ENCODE assay signal across 33 cellular contexts in genomic region chr3:130865537-130865936, GRCh38.
"Had no signal": no experiment of that assay in that cellular context is flagged by ENCODE, and none has a peak within 500 bp of the region (broad histone marks: within the 10 kb centered on the region; RNA-seq: fewer than 3 reads in every experiment).

No MANE protein-coding gene starts in this region.

- H3K36me3 ChIP-seq: adrenal gland, ascending aorta, brain microvascular endothelial cell, breast epithelium, cardiac muscle cell had no signal

- ATAC-seq: activated naive CD4-positive, alpha-beta T cell treated with anti-CD3 and anti-CD28 coated beads, Interleukin-2, amount 50 U/mL, for 72 hours; activated naive CD8-positive, alpha-beta T cell treated with anti-CD3 and anti-CD28 coated beads, Interleukin-2, amount 50 U/mL, for 24 hours; activated T-cell treated with anti-CD3 and anti-CD28 coated beads, Interleukin-2, amount 50 U/mL, for 4 hours; activated T-cell treated with anti-CD3 and anti-CD28 coated beads, Interleukin-2, amount 50 U/mL, for 72 hours; activated T-helper 17 cell treated with anti-CD3 and anti-CD28 coated beads, Interleukin-2, amount 50 U/mL, for 72 hours; body of pancreas had no signal

- H3K4me1 ChIP-seq: adrenal gland, ascending aorta, body of pancreas, breast epithelium had no signal

- FAIRE-seq: astrocyte, bronchial epithelial cell had no signal

- DNase-seq: activated effector memory CD4-positive, alpha-beta T cell treated with anti-CD3 and anti-CD28 coated beads, Interleukin-2, amount 50 U/mL, for 16 hours; activated effector memory CD4-positive, alpha-beta T cell treated with Interleukin-2 at 50 U/mL for 16 hours; activated gamma-delta T cell; activated gamma-delta T cell treated with Interleukin-2 at 50 U/mL for 16 hours; activated naive CD4-positive, alpha-beta T cell; activated naive CD4-positive, alpha-beta T cell treated with anti-CD3 and anti-CD28 coated beads for 36 hours; activated naive CD4-positive, alpha-beta T cell treated with anti-CD3 and anti-CD28 coated beads, Interleukin-2, amount 10 ng/mL, durations not matched to agents 7 days and 5 days; activated naive CD4-positive, alpha-beta T cell treated with anti-CD3 and anti-CD28 coated beads, Interleukin-2, amount 50 U/mL, for 16 hours; activated naive CD4-positive, alpha-beta T cell treated with Interleukin-2 at 50 U/mL for 16 hours; activated naive CD8-positive, alpha-beta T cell treated with anti-CD3 and anti-CD28 coated beads for 36 hours; activated naive CD8-positive, alpha-beta T cell treated with anti-CD3 and anti-CD28 coated beads, Interleukin-2, amount 10 ng/mL, durations not matched to agents 7 days and 5 days; activated naive CD8-positive, alpha-beta T cell treated with anti-CD3 and anti-CD28 coated beads, Interleukin-2, amount 50 U/mL, for 24 hours; activated T-cell treated with anti-CD3 and anti-CD28 coated beads, Interleukin-2, amount 50 U/mL, for 24 hours; activated T-cell treated with anti-CD3 and anti-CD28 coated beads, Interleukin-2, amount 50 U/mL, for 4 hours; activated T-cell treated with anti-CD3 and anti-CD28 coated beads, Interleukin-2, amount 50 U/mL, for 48 hours; activated T-cell treated with anti-CD3 and anti-CD28 coated beads, Interleukin-2, amount 50 U/mL, for 72 hours; adrenal gland; amniotic stem cell; amygdala; anterior cingulate cortex; aorta; body of pancreas; brain microvascular endothelial cell; caudate nucleus; central memory CD4-positive, alpha-beta T cell; cerebellar nuclear complex had no signal

- H3K27ac ChIP-seq: adrenal gland, ascending aorta, body of pancreas, brain microvascular endothelial cell, breast epithelium, cardiac muscle cell had no signal

- H3K9me3 ChIP-seq: adrenal gland, ascending aorta, body of pancreas, breast epithelium had no signal

- H3K4me3 ChIP-seq: adrenal gland, ascending aorta, body of pancreas, breast epithelium, cardiac muscle cell had no signal

- H3K27me3 ChIP-seq: adrenal gland, ascending aorta, body of pancreas, brain microvascular endothelial cell, breast epithelium, cardiac muscle cell had no signal
